Comparison of ENCODE assay signal across 16 cellular contexts in genomic region chr7:67777119-67777518, GRCh38.
DNase-seq lines count a peak whose midpoint lies in the region; ATAC-seq, FAIRE-seq and TF ChIP-seq lines count a peak whose summit lies in the region.
"Had no signal": no experiment of that assay in that cellular context is flagged by ENCODE, and none has a peak within 500 bp of the region (broad histone marks: within the 10 kb centered on the region; RNA-seq: fewer than 3 reads in every experiment).

No MANE protein-coding gene starts in this region.

- no peaks in the 10 kb centered on the region for H4K20me1 ChIP-seq in keratinocyte (ENCODE audit: control insufficient read depth, extremely low read depth, insufficient read depth, low read length)
- no peaks in the 10 kb centered on the region for H4K20me1 ChIP-seq in smooth muscle cell (ENCODE audit: low read depth)
- H4K20me1 ChIP-seq in PC-9 (ENCODE audit: insufficient read depth) = no peaks in the 10 kb centered on the region
- H4K20me1 ChIP-seq: BLaER1 treated with 17β-estradiol and CSF1 and Interleukin-3, amounts not matched to agents 10 nM and 100 nM had no signal

- H3K27me3 ChIP-seq in bronchial epithelial cell (ENCODE audit: control insufficient read depth, insufficient read depth, low read length) (no peaks in the 10 kb centered on the region), keratinocyte (ENCODE audit: control insufficient read depth, extremely low read depth, insufficient read depth, low read length) (no peaks in the 10 kb centered on the region), pancreas (no peaks in the 10 kb centered on the region), smooth muscle cell (ENCODE audit: low read depth) (peaks cover 18% of the 10 kb centered on the region), PC-9 (ENCODE audit: insufficient read depth, low read depth) (peaks cover 22% of the 10 kb centered on the region; the same call in 1 of the 2 replicates)
- H3K27me3 ChIP-seq: BLaER1 treated with 17β-estradiol and CSF1 and Interleukin-3, amounts not matched to agents 10 nM and 100 nM had no signal

- H3K27ac ChIP-seq in keratinocyte (ENCODE audit: control insufficient read depth, insufficient read depth, low read length) (no peak overlapping the region), pancreas (no peak overlapping the region), smooth muscle cell (ENCODE audit: low read depth) (peak overlapping the region; percentile 11), PC-9 (no peak overlapping the region)
- H3K27ac ChIP-seq: BLaER1 treated with 17β-estradiol and CSF1 and Interleukin-3, amounts not matched to agents 10 nM and 100 nM; HL-60 had no signal

- H3K4me1 ChIP-seq in keratinocyte (ENCODE audit: control insufficient read depth, extremely low read depth, insufficient read depth, low read length) (peaks cover 9% of the 10 kb centered on the region), pancreas (no peaks in the 10 kb centered on the region), smooth muscle cell (ENCODE audit: low read depth) (no peaks in the 10 kb centered on the region), PC-9 (replicated peaks; ENCODE audit: insufficient read depth) (no peaks in the 10 kb centered on the region)

- H3K4me3 ChIP-seq in bronchial epithelial cell (ENCODE audit: low read depth, low read length) = no peak overlapping the region
- peak overlapping the region in 1 of 3 experiments; percentile 19 for H3K4me3 ChIP-seq in keratinocyte (ENCODE audit: control insufficient read depth in 2 of 3, extremely low read depth in 1 of 3, insufficient read depth in 2 of 3, low read depth in 1 of 3, low read length in 3 of 3)
- no peak overlapping the region for H3K4me3 ChIP-seq in pancreas
- no peak overlapping the region for H3K4me3 ChIP-seq in smooth muscle cell
- no peak overlapping the region for H3K4me3 ChIP-seq in PC-9
- H3K4me3 ChIP-seq: BLaER1 treated with 17β-estradiol and CSF1 and Interleukin-3, amounts not matched to agents 10 nM and 100 nM had no signal

- TF ChIP-seq CTCF in bronchial epithelial cell (IDR thresholded peaks at IDR 0.05; ENCODE audit: insufficient read depth, low read length, severe bottlenecking) (no peak), keratinocyte (optimal IDR thresholded peaks at IDR 0.05 in 1 of 3, IDR thresholded peaks at IDR 0.05 in 1 of 3, conservative IDR thresholded peaks at IDR 0.05 in 1 of 3; ENCODE audit: extremely low read depth in 1 of 3, insufficient read depth in 2 of 3, low read length in 3 of 3) (no peak), pancreas (IDR thresholded peaks at IDR 0.05) (no peak), smooth muscle cell (IDR thresholded peaks at IDR 0.05; ENCODE audit: borderline replicate concordance, insufficient read depth, poor library complexity, severe bottlenecking) (no peak), PC-9 (conservative IDR thresholded peaks at IDR 0.05) (no peak), GM20000 (IDR thresholded peaks at IDR 0.05; ENCODE audit: extremely low read depth, missing control alignments) (no peak)

- H3F3A ChIP-seq in smooth muscle cell (ENCODE audit: low read depth) = no peaks in the 10 kb centered on the region
- H3F3A ChIP-seq in PC-9 (ENCODE audit: insufficient read depth, low read depth) = no peaks in the 10 kb centered on the region

- DNase-seq in bronchial epithelial cell (ENCODE audit: low read depth) (peak; percentile 31), keratinocyte (ENCODE audit: low read depth, low spot score) (no peak), pancreas (peak in 1 of 6 donors; percentile 16), smooth muscle cell (lab: John Stamatoyannopoulos, UW; ENCODE audit: unreplicated experiment) (no peak), GOT3 (lab: John Stamatoyannopoulos, UW) (no peak), PC-9 (no peak), GM20000 (ENCODE audit: low spot score) (no peak)
- DNase-seq: Calu3; CD8-positive, alpha-beta T cell; DMS79 treated with DMSO at 0.1 percent for 48 hours; GF-D8; H9 had no signal

- BruUV-seq in PC-9 (replicated peaks; lab: Mats Ljungman, UMichigan) = no TSS peak

- H3K4me2 ChIP-seq in keratinocyte (ENCODE audit: control insufficient read depth, extremely low read depth, insufficient read depth, low read depth, low read length) (peak overlapping the region; percentile 31), smooth muscle cell (no peak overlapping the region), PC-9 (no peak overlapping the region)
- H3K4me2 ChIP-seq: BLaER1 treated with 17β-estradiol and CSF1 and Interleukin-3, amounts not matched to agents 10 nM and 100 nM had no signal

- dilution Hi-C loops in keratinocyte (cut with MboI; ENCODE audit: extremely low pct_ligation_motif_present, low sequenced_read_pairs) = no loop called here

- H2AFZ ChIP-seq in keratinocyte (ENCODE audit: control insufficient read depth, low read length) = peak overlapping the region; percentile 78
- no peak overlapping the region for H2AFZ ChIP-seq in smooth muscle cell (ENCODE audit: low read depth)
- H2AFZ ChIP-seq in PC-9 = no peak overlapping the region

- H3K9me3 ChIP-seq in keratinocyte (ENCODE audit: control insufficient read depth, low read depth, low read length) (no peaks in the 10 kb centered on the region), pancreas (no peaks in the 10 kb centered on the region), smooth muscle cell (replicated peaks; ENCODE audit: low read depth) (no peaks in the 10 kb centered on the region), PC-9 (ENCODE audit: insufficient read depth, low read depth) (no peaks in the 10 kb centered on the region)
- H3K9me3 ChIP-seq: BLaER1 treated with 17β-estradiol and CSF1 and Interleukin-3, amounts not matched to agents 10 nM and 100 nM had no signal

- 30 to 42% methylated on average over 3 of the region's 3 CpGs for WGBS in pancreas, 2 donors
- 58% methylated on average over 3 of the region's 3 CpGs for WGBS in smooth muscle cell (ENCODE audit: low lambda C conversion rate)

- ATAC-seq in pancreas (peak in 3 of 4 donors; percentile 37 to 63 (median 53)), HG03439 (IDR thresholded peaks at IDR 0.05; ENCODE audit: unreplicated experiment) (no peak)
- ATAC-seq: CD8-positive, alpha-beta T cell had no signal

- FAIRE-seq in bronchial epithelial cell (lab: Jason Lieb, UNC) = no peak
- peak; percentile 26 for FAIRE-seq in keratinocyte (lab: Jason Lieb, UNC)
- FAIRE-seq in pancreas (lab: Jason Lieb, UNC) = no peak
- FAIRE-seq: H1 had no signal

- H3K9ac ChIP-seq in keratinocyte (ENCODE audit: control insufficient read depth, extremely low read depth, insufficient read depth, low read length) (no peak overlapping the region), smooth muscle cell (ENCODE audit: low read depth) (no peak overlapping the region)
- H3K9ac ChIP-seq: BLaER1 treated with 17β-estradiol and CSF1 and Interleukin-3, amounts not matched to agents 10 nM and 100 nM had no signal

- POLR2A ChIA-PET in PC-9 (lab: Charles Lee; ENCODE audit: unreplicated experiment) = no interaction called here

- no peaks in the 10 kb centered on the region for H3K9me1 ChIP-seq in keratinocyte (ENCODE audit: control insufficient read depth, extremely low read depth, insufficient read depth, low read length)

- CTCF ChIA-PET in PC-9 (lab: Charles Lee) = no interaction called here

- intact Hi-C loops in pancreas (cut with DNase I) (no loop called here), PC-9 (cut with micrococcal nuclease; ENCODE audit: unreplicated experiment) (no loop called here)

- no peaks in the 10 kb centered on the region for H3K36me3 ChIP-seq in bronchial epithelial cell (ENCODE audit: control insufficient read depth, insufficient read depth, low read length)
- H3K36me3 ChIP-seq in keratinocyte (ENCODE audit: control insufficient read depth in 2 of 2, extremely low read depth in 1 of 2, insufficient read depth in 2 of 2, low read length in 2 of 2) = no peaks in the 10 kb centered on the region
- H3K36me3 ChIP-seq in pancreas = no peaks in the 10 kb centered on the region
- no peaks in the 10 kb centered on the region for H3K36me3 ChIP-seq in smooth muscle cell (ENCODE audit: low read depth)
- no peaks in the 10 kb centered on the region for H3K36me3 ChIP-seq in PC-9 (ENCODE audit: low read depth)
- H3K36me3 ChIP-seq: BLaER1 treated with 17β-estradiol and CSF1 and Interleukin-3, amounts not matched to agents 10 nM and 100 nM had no signal

- H3K9me2 ChIP-seq in PC-9 (ENCODE audit: insufficient read depth) = no peaks in the 10 kb centered on the region

- H3K79me2 ChIP-seq in keratinocyte (ENCODE audit: control insufficient read depth, insufficient read depth, low read length) (no peaks in the 10 kb centered on the region), smooth muscle cell (ENCODE audit: low read depth) (no peaks in the 10 kb centered on the region), PC-9 (ENCODE audit: low read depth) (no peaks in the 10 kb centered on the region)
